29 cellular contexts compared by ENCODE assay signal in the genomic region with DNA sequence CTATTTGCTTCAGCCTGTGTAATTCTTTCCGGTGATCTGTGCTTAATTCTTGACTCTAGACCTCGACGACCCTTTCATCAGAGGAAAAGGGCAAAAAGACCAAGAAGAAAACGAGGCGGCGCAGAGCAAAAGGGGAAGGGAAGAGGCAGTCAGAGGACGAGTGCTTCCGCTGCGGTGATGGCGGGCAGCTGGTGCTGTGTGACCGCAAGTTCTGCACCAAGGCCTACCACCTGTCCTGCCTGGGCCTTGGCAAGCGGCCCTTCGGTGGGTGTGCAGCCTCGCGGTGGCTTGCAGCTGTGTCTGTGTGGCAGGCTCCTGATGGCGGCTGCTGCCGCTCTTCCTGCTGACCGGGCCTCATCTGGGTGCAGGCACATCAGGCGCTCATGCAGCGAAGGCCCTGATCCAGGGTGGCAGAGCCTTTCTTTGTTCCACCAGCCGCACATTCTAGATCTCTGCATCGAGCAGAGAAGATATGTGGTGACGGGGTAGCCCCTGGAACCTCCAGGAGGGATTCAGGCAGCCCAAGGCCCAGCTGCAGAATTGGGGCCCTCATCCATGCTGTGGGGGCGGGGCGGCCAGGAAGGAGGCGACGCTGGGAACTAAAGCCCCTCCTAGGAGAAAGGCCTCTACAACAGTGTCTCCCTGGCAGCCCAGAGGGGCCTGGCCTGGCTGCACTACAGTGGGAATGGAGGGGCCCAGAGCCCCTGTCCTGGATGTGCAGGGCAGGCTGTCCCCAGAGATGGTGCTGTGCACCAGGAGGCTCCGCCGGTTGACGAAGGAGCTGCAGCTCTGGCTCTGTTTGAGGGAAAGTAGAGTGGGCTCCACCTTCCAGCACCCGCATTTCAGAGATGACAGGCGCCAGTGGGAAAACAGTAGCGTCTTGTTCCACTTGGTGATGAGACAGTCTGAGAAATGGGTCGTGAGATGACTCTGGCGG. TPM values are rescaled to one million over a fixed set of nuclear protein-coding genes. Genes with fewer than 3 reads are reported as not detected.
DNase-seq lines count a peak whose midpoint lies in the region; ATAC-seq, FAIRE-seq and TF ChIP-seq lines count a peak whose summit lies in the region.
"Had no signal": no experiment of that assay in that cellular context is flagged by ENCODE, and none has a peak within 500 bp of the region (broad histone marks: within the 10 kb centered on the region; RNA-seq: fewer than 3 reads in every experiment).

No MANE protein-coding gene starts in this region.

- H3K4me3 Mint-ChIP-seq in natural killer cell treated with Interleukin-12 subunit alpha and Interleukin-12 subunit beta and Interleukin-15 and Interleukin-18, amount 100 ng/mL, for 72 hours = no peak overlapping the region
- H3K4me3 Mint-ChIP-seq in natural killer cell (no peak overlapping the region), endodermal cell (no peak overlapping the region)
- H3K4me3 Mint-ChIP-seq: activated CD4-positive, alpha-beta memory T cell treated with anti-CD3 and anti-CD28 coated beads, Interleukin-2, amount 10 ng/mL, durations not matched to agents 7 days and 5 days; CD8-positive, alpha-beta memory T cell; stimulated activated naive CD8-positive, alpha-beta T cell treated with anti-CD3 and anti-CD28 coated beads, Interleukin-15, amount 100 ng/mL, for 72 hours had no signal

- peaks cover 0 to 8% of the 10 kb centered on the region in 2 donors for H3K4me1 Mint-ChIP-seq in natural killer cell treated with Interleukin-12 subunit alpha and Interleukin-12 subunit beta and Interleukin-15 and Interleukin-18, amount 100 ng/mL, for 72 hours (ENCODE audit: low read depth in 2 of 2)
- H3K4me1 Mint-ChIP-seq in natural killer cell (peaks cover 5 to 6% of the 10 kb centered on the region in 2 donors), endodermal cell (no peaks in the 10 kb centered on the region)
- H3K4me1 Mint-ChIP-seq: CD8-positive, alpha-beta memory T cell; stimulated activated naive CD8-positive, alpha-beta T cell treated with anti-CD3 and anti-CD28 coated beads, Interleukin-15, amount 100 ng/mL, for 72 hours had no signal

- H3K36me3 ChIP-seq in endodermal cell (ENCODE audit: control insufficient read depth, insufficient read depth, low read length) = peaks cover 83% of the 10 kb centered on the region

- no peaks in the 10 kb centered on the region for H3K27me3 Mint-ChIP-seq in natural killer cell treated with Interleukin-12 subunit alpha and Interleukin-12 subunit beta and Interleukin-15 and Interleukin-18, amount 100 ng/mL, for 72 hours
- H3K27me3 Mint-ChIP-seq in natural killer cell (ENCODE audit: low read depth in 2 of 2) (no peaks in the 10 kb centered on the region), endodermal cell (ENCODE audit: insufficient read depth) (no peaks in the 10 kb centered on the region)
- H3K27me3 Mint-ChIP-seq: activated CD4-positive, alpha-beta memory T cell treated with anti-CD3 and anti-CD28 coated beads, Interleukin-2, amount 10 ng/mL, durations not matched to agents 7 days and 5 days; CD8-positive, alpha-beta memory T cell; stimulated activated naive CD8-positive, alpha-beta T cell treated with anti-CD3 and anti-CD28 coated beads, Interleukin-15, amount 100 ng/mL, for 72 hours had no signal

- no peak overlapping the region for H3K27ac ChIP-seq in endodermal cell (ENCODE audit: low read depth, low read length)
- H3K27ac ChIP-seq: adrenal gland, body of pancreas, pancreas, right atrium auricular region, thyroid gland, vagina had no signal

- no peaks in the 10 kb centered on the region for H3K9me3 Mint-ChIP-seq in natural killer cell treated with Interleukin-12 subunit alpha and Interleukin-12 subunit beta and Interleukin-15 and Interleukin-18, amount 100 ng/mL, for 72 hours
- H3K9me3 Mint-ChIP-seq in natural killer cell (no peaks in the 10 kb centered on the region), endodermal cell (no peaks in the 10 kb centered on the region)
- H3K9me3 Mint-ChIP-seq: activated CD4-positive, alpha-beta memory T cell treated with anti-CD3 and anti-CD28 coated beads, Interleukin-2, amount 10 ng/mL, durations not matched to agents 7 days and 5 days; CD8-positive, alpha-beta memory T cell; stimulated activated naive CD8-positive, alpha-beta T cell treated with anti-CD3 and anti-CD28 coated beads, Interleukin-15, amount 100 ng/mL, for 72 hours had no signal

- TF ChIP-seq CTCF in natural killer cell (IDR thresholded peaks at IDR 0.05) (no peak), endodermal cell (conservative IDR thresholded peaks at IDR 0.05) (no peak)

- no peaks in the 10 kb centered on the region for H3K4me1 ChIP-seq in endodermal cell (ENCODE audit: control insufficient read depth, insufficient read depth, low read length)
- H3K4me1 ChIP-seq: adrenal gland, BE2C, body of pancreas, gastrocnemius medialis, pancreas, right atrium auricular region, thyroid gland, vagina had no signal

- no peak overlapping the region for H3K9ac ChIP-seq in endodermal cell (ENCODE audit: extremely low read depth, low read length, poor library complexity, severe bottlenecking)

- H3K36me3 Mint-ChIP-seq in natural killer cell treated with Interleukin-12 subunit alpha and Interleukin-12 subunit beta and Interleukin-15 and Interleukin-18, amount 100 ng/mL, for 72 hours = peaks cover 7% of the 10 kb centered on the region
- H3K36me3 Mint-ChIP-seq in natural killer cell (no peaks in the 10 kb centered on the region), endodermal cell (ENCODE audit: low read depth) (peaks cover 83% of the 10 kb centered on the region)

- 95 to 97% methylated on average over 26 to 35 of the region's 35 CpGs for WGBS in endodermal cell (ENCODE audit: insufficient coverage in 1 of 2, insufficient read length in 1 of 2), 2 experiments

- no peaks in the 10 kb centered on the region for H3K9me3 ChIP-seq in endodermal cell (ENCODE audit: control insufficient read depth, low read length)
- H3K9me3 ChIP-seq: adrenal gland, BE2C, body of pancreas, gastrocnemius medialis, mucosa of descending colon, pancreas, right atrium auricular region, thyroid gland, vagina had no signal

- peak; percentile 29 for DNase-seq in natural killer cell treated with Interleukin-12 subunit alpha and Interleukin-12 subunit beta and Interleukin-15 and Interleukin-18, amount 100 ng/mL, for 72 hours (ENCODE audit: low spot score)
- no peak for DNase-seq in natural killer cell
- peak; percentile 39 for DNase-seq in endodermal cell
- DNase-seq in posterior vena cava (ENCODE audit: low spot score) = peak; percentile 77
- no peak for DNase-seq in NCI-H1092 (lab: John Stamatoyannopoulos, UW)
- no peak for DNase-seq in cerebellum (ENCODE audit: low spot score)
- DNase-seq in HTR-8/SVneo (ENCODE audit: insufficient read length, low spot score) = no peak
- DNase-seq: activated CD4-positive, alpha-beta memory T cell treated with anti-CD3 and anti-CD28 coated beads, Interleukin-2, amount 10 ng/mL, durations not matched to agents 7 days and 5 days; activated gamma-delta T cell; BE2C; CD8-positive, alpha-beta memory T cell; cerebellar nuclear complex; gastrocnemius medialis; HCEC 1CT; IMR-90; mucosa of descending colon; MV-4-11; Right ventricle myocardium superior; stimulated activated CD4-positive, alpha-beta T cell treated with anti-CD3 and anti-CD28 coated beads, Interleukin-1b, Interleukin-23, amount 100 ng/mL, for 48 hours; stimulated activated naive CD8-positive, alpha-beta T cell treated with anti-CD3 and anti-CD28 coated beads, Interleukin-15, amount 100 ng/mL, for 72 hours; T-helper 2 cell; thyroid gland had no signal

- H3K4me3 ChIP-seq in endodermal cell (ENCODE audit: low read length) = no peak overlapping the region
- H3K4me3 ChIP-seq: adrenal gland, body of pancreas, gastrocnemius medialis, mucosa of descending colon, pancreas, right atrium auricular region, smooth muscle cell, thyroid gland, vagina had no signal

- ATAC-seq in natural killer cell treated with Interleukin-12 subunit alpha and Interleukin-12 subunit beta and Interleukin-15 and Interleukin-18, amount 100 ng/mL, for 72 hours = no peak
- no peak for ATAC-seq in natural killer cell
- ATAC-seq: body of pancreas; gastrocnemius medialis; mucosa of descending colon; pancreas; stimulated activated naive CD8-positive, alpha-beta T cell treated with anti-CD3 and anti-CD28 coated beads, Interleukin-15, amount 100 ng/mL, for 72 hours had no signal

- H3K27me3 ChIP-seq in endodermal cell (ENCODE audit: control insufficient read depth, insufficient read depth, low read length, poor library complexity, severe bottlenecking) = no peaks in the 10 kb centered on the region
- H3K27me3 ChIP-seq: adrenal gland, BE2C, body of pancreas, gastrocnemius medialis, pancreas, right atrium auricular region, thyroid gland, vagina had no signal

- no peak for FAIRE-seq in HTR-8/SVneo (lab: Jason Lieb, UNC)
- FAIRE-seq: GM12891, pancreas had no signal

- H3K27ac Mint-ChIP-seq in natural killer cell treated with Interleukin-12 subunit alpha and Interleukin-12 subunit beta and Interleukin-15 and Interleukin-18, amount 100 ng/mL, for 72 hours = no peak overlapping the region
- H3K27ac Mint-ChIP-seq in natural killer cell = no peak overlapping the region
- H3K27ac Mint-ChIP-seq in endodermal cell = peak overlapping the region; percentile 44
- H3K27ac Mint-ChIP-seq: activated CD4-positive, alpha-beta memory T cell treated with anti-CD3 and anti-CD28 coated beads, Interleukin-2, amount 10 ng/mL, durations not matched to agents 7 days and 5 days had no signal

- intact Hi-C loops in natural killer cell (cut with micrococcal nuclease) (no loop called here), posterior vena cava (cut with DNase I) (no loop called here)

RNA-seq across cellular contexts. Expression of a gene that starts 32.1 kb away (rescaled TPM):
- total RNA-seq in natural killer cell treated with Interleukin-12 subunit alpha and Interleukin-12 subunit beta and Interleukin-15 and Interleukin-18, amount 100 ng/mL, for 72 hours = 10 to 100 TPM; 29.6 to 59.3 TPM
- 10 to 100 TPM; 38.7 to 47.6 (median 46.0) TPM for total RNA-seq in natural killer cell
- total RNA-seq in endodermal cell = 10 to 100 TPM; 54.8 to 60.1 TPM
- polyA plus RNA-seq in endodermal cell (2013, experiment 1 of 2) = 43.8 TPM
- polyA plus RNA-seq in endodermal cell (2013, experiment 2 of 2) = 43.0 TPM
- total RNA-seq in posterior vena cava = 10 to 100 TPM; 16.2 to 17.3 TPM
- total RNA-seq in cerebellum = 24.0 TPM

Comparison
In these comparisons a context has a peak if more than half of its experiments do, and no peak if none do; other contexts are left out.
1. DNase-seq: peak in natural killer cell treated with Interleukin-12 subunit alpha and Interleukin-12 subunit beta and Interleukin-15 and Interleukin-18, amount 100 ng/mL, for 72 hours (single experiment), endodermal cell (single experiment) and posterior vena cava (single experiment); none in natural killer cell (single experiment), NCI-H1092 (single experiment), cerebellum (single experiment) and HTR-8/SVneo (single experiment).